In genomic region chr18:31498450-31499156, GRCh38 we compare ENCODE assay signal across 8 cellular contexts. TPM values are rescaled to one million over a fixed set of nuclear protein-coding genes. Genes with fewer than 3 reads are reported as not detected.
A peak's percentile ranks its signal among the peaks of the same experiment; 100 is the strongest.
DNase-seq lines count a peak whose midpoint lies in the region; ATAC-seq and TF ChIP-seq lines count a peak whose summit lies in the region.

No MANE protein-coding gene starts in this region.

- peak; percentile 12 for ATAC-seq in GM18870 (IDR thresholded peaks at IDR 0.05; ENCODE audit: unreplicated experiment)
- peak; percentile 16 for ATAC-seq in HG02885 (IDR thresholded peaks at IDR 0.05; ENCODE audit: poor library complexity, unreplicated experiment)
- ATAC-seq in WTC11 = no peak
- no peak for ATAC-seq in stimulated activated effector memory CD8-positive, alpha-beta T cell treated with anti-CD3 and anti-CD28 coated beads, Interleukin-12 subunit alpha, Interleukin-12 subunit beta, amount 100 ng/mL, for 72 hours
- ATAC-seq in HG02970 (IDR thresholded peaks at IDR 0.05; ENCODE audit: low FRiP score, unreplicated experiment) = no peak

- no peaks in the 10 kb centered on the region for H3K36me3 Mint-ChIP-seq in WTC11
- H3K36me3 Mint-ChIP-seq in stimulated activated effector memory CD8-positive, alpha-beta T cell treated with anti-CD3 and anti-CD28 coated beads, Interleukin-12 subunit alpha, Interleukin-12 subunit beta, amount 100 ng/mL, for 72 hours = no peaks in the 10 kb centered on the region

- no peaks in the 10 kb centered on the region for H3K9me3 Mint-ChIP-seq in WTC11
- H3K9me3 Mint-ChIP-seq in stimulated activated effector memory CD8-positive, alpha-beta T cell treated with anti-CD3 and anti-CD28 coated beads, Interleukin-12 subunit alpha, Interleukin-12 subunit beta, amount 100 ng/mL, for 72 hours = no peaks in the 10 kb centered on the region

- peaks cover 10% of the 10 kb centered on the region for H3K27me3 Mint-ChIP-seq in WTC11 (ENCODE audit: low read depth)

- peak overlapping the region; percentile 95 for H3K4me3 Mint-ChIP-seq in WTC11
- H3K4me3 Mint-ChIP-seq in stimulated activated effector memory CD8-positive, alpha-beta T cell treated with anti-CD3 and anti-CD28 coated beads, Interleukin-12 subunit alpha, Interleukin-12 subunit beta, amount 100 ng/mL, for 72 hours = peak overlapping the region; percentile 16

- peaks cover 35% of the 10 kb centered on the region for H3K4me1 Mint-ChIP-seq in WTC11
- no peaks in the 10 kb centered on the region for H3K4me1 Mint-ChIP-seq in stimulated activated effector memory CD8-positive, alpha-beta T cell treated with anti-CD3 and anti-CD28 coated beads, Interleukin-12 subunit alpha, Interleukin-12 subunit beta, amount 100 ng/mL, for 72 hours

- CTCF ChIA-PET in WTC11 (lab: Charles Lee) = interaction anchor here (1.6 kb wide), 1 partner anchor 478 kb away, joined by 4 read pairs; no protein-coding TSS in a partner anchor

- DNase-seq in WTC11 (ENCODE audit: low spot score) (no peak), NCI-H524 (lab: John Stamatoyannopoulos, UW) (no peak), CD1c-positive myeloid dendritic cell (ENCODE audit: extremely low spot score) (no peak)
- no peak for DNase-seq in stimulated activated effector memory CD8-positive, alpha-beta T cell treated with anti-CD3 and anti-CD28 coated beads, Interleukin-12 subunit alpha, Interleukin-12 subunit beta, amount 100 ng/mL, for 72 hours (ENCODE audit: low spot score in 2 of 2)

- no peak for TF ChIP-seq CTCF in WTC11 (IDR thresholded peaks at IDR 0.05)

- peak overlapping the region; percentile 89 for H3K4me3 ChIP-seq in iPS-11a (ENCODE audit: low read depth, low read length)

- peak overlapping the region; percentile 96 for H3K27ac Mint-ChIP-seq in WTC11
- H3K27ac Mint-ChIP-seq in stimulated activated effector memory CD8-positive, alpha-beta T cell treated with anti-CD3 and anti-CD28 coated beads, Interleukin-12 subunit alpha, Interleukin-12 subunit beta, amount 100 ng/mL, for 72 hours = no peak overlapping the region

- POLR2A ChIA-PET in WTC11 (lab: Charles Lee) = no interaction called here

TF ChIP-seq in WTC11, 78 proteins besides CTCF, POLR2A, EP300 and RAD21:
- TF ChIP-seq OVOL2 (CRISPR knock-in tag; IDR thresholded peaks at IDR 0.05; ENCODE audit: borderline replicate concordance) (no peak), ZBTB21 (CRISPR knock-in tag; IDR thresholded peaks at IDR 0.05; ENCODE audit: borderline replicate concordance) (no peak)

RNA-seq across cellular contexts. Expression of gene DSG2, which starts 0.6 kb away (rescaled TPM):
- total RNA-seq in WTC11 (2021) = 113 to 117 TPM (median 113 TPM) in 3 replicates

RNA-seq across cellular contexts. Expression of gene DSG3, which starts 51.1 kb away (rescaled TPM):
- 0.04 TPM in 1 of 3 replicates, not detected in the others for total RNA-seq in WTC11 (2021)

Comparison
In these comparisons a context has a peak if more than half of its experiments do, and no peak if none do; other contexts are left out.
1. ATAC-seq: peak in GM18870 (single experiment) and HG02885 (single experiment); none in WTC11 (single experiment), stimulated activated effector memory CD8-positive, alpha-beta T cell treated with anti-CD3 and anti-CD28 coated beads, Interleukin-12 subunit alpha, Interleukin-12 subunit beta, amount 100 ng/mL, for 72 hours (single experiment) and HG02970 (single experiment).